10 cellular contexts compared by ENCODE assay signal in the genomic region with DNA sequence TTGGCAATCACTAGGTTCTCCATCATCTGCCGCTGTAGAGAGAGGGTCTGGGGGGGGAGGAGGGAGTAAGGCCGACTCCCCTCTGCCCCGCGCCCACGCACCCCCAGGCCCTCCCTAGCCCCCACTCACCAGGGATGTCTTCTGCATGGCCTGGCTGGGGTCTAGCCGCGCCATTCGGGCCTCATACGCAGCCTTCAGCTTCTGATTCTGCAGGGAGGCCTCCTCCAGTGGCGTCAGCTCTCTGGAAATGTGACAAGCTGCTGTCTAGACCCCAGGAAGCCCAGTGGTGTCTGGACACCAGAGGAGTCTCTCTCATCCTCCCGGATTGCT. TPM values are rescaled to one million over a fixed set of nuclear protein-coding genes. Genes with fewer than 3 reads are reported as not detected.
DNase-seq lines count a peak whose midpoint lies in the region; ATAC-seq and TF ChIP-seq lines count a peak whose summit lies in the region.
"Had no signal": no experiment of that assay in that cellular context is flagged by ENCODE, and none has a peak within 500 bp of the region (broad histone marks: within the 10 kb centered on the region; RNA-seq: fewer than 3 reads in every experiment).

No MANE protein-coding gene starts in this region.

- peak overlapping the region; percentile 90 for H3K4me2 ChIP-seq in hepatocyte

- H3K4me3 ChIP-seq in cardiac muscle cell (peak overlapping the region; percentile 34), left ventricle myocardium inferior (no peak overlapping the region), hepatocyte (peak overlapping the region; percentile 23), upper lobe of left lung (peak overlapping the region in 3 of 4 donors; percentile 32 to 49 (median 37))

- intact Hi-C loops in left ventricle myocardium inferior (cut with micrococcal nuclease), result no loop called here

- H3K27ac ChIP-seq in cardiac muscle cell (no peak overlapping the region), left ventricle myocardium inferior (replicated peaks) (no peak overlapping the region), hepatocyte (no peak overlapping the region), upper lobe of left lung (no peak overlapping the region)

- peaks cover 7% of the 10 kb centered on the region for H3K4me1 Mint-ChIP-seq in WTC11

- H3K9me3 ChIP-seq in cardiac muscle cell (ENCODE audit: low read depth), result no peaks in the 10 kb centered on the region
- no peaks in the 10 kb centered on the region for H3K9me3 ChIP-seq in left ventricle myocardium inferior (replicated peaks)
- H3K9me3 ChIP-seq in hepatocyte (ENCODE audit: low read depth), result no peaks in the 10 kb centered on the region
- H3K9me3 ChIP-seq in upper lobe of left lung, result no peaks in the 10 kb centered on the region
- H3K9me3 ChIP-seq: heart right ventricle had no signal

- ATAC-seq in WTC11, result no peak
- no peak for ATAC-seq in upper lobe of left lung (ENCODE audit: low FRiP score in 2 of 2)
- ATAC-seq in HG03025 (IDR thresholded peaks at IDR 0.05; ENCODE audit: low FRiP score, unreplicated experiment), result no peak
- no peak for ATAC-seq in GM21723 (IDR thresholded peaks at IDR 0.05; ENCODE audit: unreplicated experiment)

- H3K4me1 ChIP-seq in cardiac muscle cell (ENCODE audit: low read depth) (peaks cover 4% of the 10 kb centered on the region), left ventricle myocardium inferior (peaks cover 16% of the 10 kb centered on the region), hepatocyte (ENCODE audit: insufficient read depth) (peaks cover 4% of the 10 kb centered on the region), upper lobe of left lung (peaks cover 9 to 16% (median 12%) of the 10 kb centered on the region in 4 donors)

- DNase-seq in cardiac muscle cell (ENCODE audit: low read depth in 1 of 2, low spot score in 1 of 2) (peak in 1 of 2 donors; percentile 37), left ventricle myocardium inferior (no peak), WTC11 (ENCODE audit: low spot score) (no peak), hepatocyte (ENCODE audit: low spot score) (peak; percentile 17), upper lobe of left lung (peak in 1 of 2 donors; percentile 66), COR-L47 (lab: John Stamatoyannopoulos, UW) (no peak)
- DNase-seq: heart right ventricle, T-helper 9 cell had no signal

- H3K4me3 Mint-ChIP-seq in WTC11, result peak overlapping the region; percentile 73

- TF ChIP-seq CTCF in cardiac muscle cell (IDR thresholded peaks at IDR 0.05; ENCODE audit: low read depth, low read length) (no peak), left ventricle myocardium inferior (IDR thresholded peaks at IDR 0.05; ENCODE audit: borderline replicate concordance) (no peak), WTC11 (IDR thresholded peaks at IDR 0.05) (no peak), hepatocyte (IDR thresholded peaks at IDR 0.05; ENCODE audit: poor library complexity) (no peak), upper lobe of left lung (IDR thresholded peaks at IDR 0.05) (no peak)

- TF ChIP-seq POLR2A in upper lobe of left lung (IDR thresholded peaks at IDR 0.05), result no peak

- no peaks in the 10 kb centered on the region for H4K20me1 ChIP-seq in hepatocyte (ENCODE audit: insufficient read depth, poor library complexity, severe bottlenecking)

- CTCF ChIA-PET in WTC11 (lab: Charles Lee), result interaction anchor here (1.3 to 6.2 kb wide), 2 partner anchors 8 to 12 kb away, joined by 3 to 36 read pairs; a partner anchor contains a TSS

- no peak overlapping the region for H2AFZ ChIP-seq in hepatocyte

- H3K27ac Mint-ChIP-seq in WTC11, result no peak overlapping the region

- H3K79me2 ChIP-seq in hepatocyte, result no peaks in the 10 kb centered on the region

- H3K27me3 ChIP-seq in cardiac muscle cell (no peaks in the 10 kb centered on the region), left ventricle myocardium inferior (ENCODE audit: low read depth) (peaks cover 17% of the 10 kb centered on the region), hepatocyte (no peaks in the 10 kb centered on the region), upper lobe of left lung (peaks cover 0 to 7% (median 1%) of the 10 kb centered on the region in 4 donors)

- no peaks in the 10 kb centered on the region for H3K9me3 Mint-ChIP-seq in WTC11

- no peaks in the 10 kb centered on the region for H3K36me3 ChIP-seq in cardiac muscle cell
- no peaks in the 10 kb centered on the region for H3K36me3 ChIP-seq in left ventricle myocardium inferior
- H3K36me3 ChIP-seq in hepatocyte (replicated peaks; ENCODE audit: insufficient read depth, low read depth), result no peaks in the 10 kb centered on the region
- H3K36me3 ChIP-seq in upper lobe of left lung, result peaks cover 0 to 8% (median 0%) of the 10 kb centered on the region in 4 donors

- WGBS in hepatocyte (ENCODE audit: low lambda C conversion rate, missing lambda C conversion rate), result 35% methylated on average over 9 of the region's 11 CpGs
- 23 to 32% methylated on average over 7 to 11 of the region's 11 CpGs for WGBS in upper lobe of left lung, 2 donors

- no peaks in the 10 kb centered on the region for H3K9me2 ChIP-seq in hepatocyte (replicated peaks; ENCODE audit: insufficient read depth)

- H3K27me3 Mint-ChIP-seq in WTC11 (ENCODE audit: low read depth), result peaks cover 28% of the 10 kb centered on the region

- no peak for TF ChIP-seq EP300 in upper lobe of left lung (IDR thresholded peaks at IDR 0.05)

- H3K36me3 Mint-ChIP-seq in WTC11, result peaks cover 20% of the 10 kb centered on the region

- POLR2A ChIA-PET in WTC11 (lab: Charles Lee), result interaction anchor here (0.7 to 3.5 kb wide), 2 partner anchors 11 to 29 kb away, joined by 3 to 18 read pairs; a partner anchor contains a TSS

TF ChIP-seq in WTC11, 78 proteins besides CTCF, POLR2A, EP300 and RAD21 (continues in another document):
- TF ChIP-seq, protein P1, sequence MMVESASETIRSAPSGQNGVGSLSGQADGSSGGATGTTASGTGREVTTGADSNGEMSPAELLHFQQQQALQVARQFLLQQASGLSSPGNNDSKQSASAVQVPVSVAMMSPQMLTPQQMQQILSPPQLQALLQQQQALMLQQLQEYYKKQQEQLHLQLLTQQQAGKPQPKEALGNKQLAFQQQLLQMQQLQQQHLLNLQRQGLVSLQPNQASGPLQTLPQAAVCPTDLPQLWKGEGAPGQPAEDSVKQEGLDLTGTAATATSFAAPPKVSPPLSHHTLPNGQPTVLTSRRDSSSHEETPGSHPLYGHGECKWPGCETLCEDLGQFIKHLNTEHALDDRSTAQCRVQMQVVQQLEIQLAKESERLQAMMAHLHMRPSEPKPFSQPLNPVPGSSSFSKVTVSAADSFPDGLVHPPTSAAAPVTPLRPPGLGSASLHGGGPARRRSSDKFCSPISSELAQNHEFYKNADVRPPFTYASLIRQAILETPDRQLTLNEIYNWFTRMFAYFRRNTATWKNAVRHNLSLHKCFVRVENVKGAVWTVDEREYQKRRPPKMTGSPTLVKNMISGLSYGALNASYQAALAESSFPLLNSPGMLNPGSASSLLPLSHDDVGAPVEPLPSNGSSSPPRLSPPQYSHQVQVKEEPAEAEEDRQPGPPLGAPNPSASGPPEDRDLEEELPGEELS (CRISPR knock-in tag; IDR thresholded peaks at IDR 0.05), result no peak
- TF ChIP-seq NR2C2 (CRISPR knock-in tag; IDR thresholded peaks at IDR 0.05), result no peak
- no peak for TF ChIP-seq ETV6 (CRISPR knock-in tag; IDR thresholded peaks at IDR 0.05)

RNA-seq across cellular contexts. Expression of a gene that starts 8.3 kb away (rescaled TPM):
- total RNA-seq in cardiac muscle cell (21.3 and 30.0 TPM in 2 replicates), left ventricle myocardium inferior (12.6 TPM), WTC11 (2021) (3.8 to 5.6 TPM (median 4.2 TPM) in 3 replicates), hepatocyte (8.0 and 13.8 TPM in 2 replicates), upper lobe of left lung (10 to 100 TPM in 5 of 6 donors, 1 to 10 TPM in 1; 7.4 to 45.1 (median 20.2) TPM)
- polyA plus RNA-seq in cardiac muscle cell (15.4 and 22.3 TPM in 2 replicates), hepatocyte (25.5 and 30.2 TPM in 2 replicates)

RNA-seq across cellular contexts. Expression of a gene that starts 8.9 kb away (rescaled TPM):
- total RNA-seq in cardiac muscle cell, result 30.4 and 43.2 TPM in 2 replicates
- 16.2 and 22.5 TPM in 2 replicates for polyA plus RNA-seq in cardiac muscle cell
- 12.9 TPM for total RNA-seq in left ventricle myocardium inferior
- 13.9 to 17.2 TPM (median 16.6 TPM) in 3 replicates for total RNA-seq in WTC11 (2021)
- total RNA-seq in hepatocyte, result 8.4 and 23.2 TPM in 2 replicates
- polyA plus RNA-seq in hepatocyte, result 15.0 and 18.3 TPM in 2 replicates
- 100 to 1,000 TPM in 1 of 6 donors, 10 to 100 TPM in 5; 28.6 to 172 (median 39.0) TPM for total RNA-seq in upper lobe of left lung

RNA-seq across cellular contexts. Expression of a gene that starts 10.9 kb away (rescaled TPM):
- total RNA-seq in cardiac muscle cell (15.5 and 25.2 TPM in 2 replicates), left ventricle myocardium inferior (2.1 TPM), WTC11 (2021) (12.1 to 15.7 TPM (median 14.1 TPM) in 3 replicates), hepatocyte (20.2 and 32.9 TPM in 2 replicates), upper lobe of left lung (10 to 100 TPM; 11.5 to 49.3 (median 26.5) TPM)
- polyA plus RNA-seq in cardiac muscle cell (12.3 and 17.1 TPM in 2 replicates), hepatocyte (23.6 and 25.0 TPM in 2 replicates)

RNA-seq across cellular contexts. Expression of a gene that starts 26.0 kb away (rescaled TPM):
- total RNA-seq in cardiac muscle cell (58.8 and 76.3 TPM in 2 replicates), left ventricle myocardium inferior (26.7 TPM), WTC11 (2021) (79.8 to 102 TPM (median 81.6 TPM) in 3 replicates), hepatocyte (60.1 and 70.4 TPM in 2 replicates), upper lobe of left lung (100 to 1,000 TPM in 2 of 6 donors, 10 to 100 TPM in 4; 38.4 to 197 (median 85.3) TPM)
- polyA plus RNA-seq in cardiac muscle cell (142 and 159 TPM in 2 replicates), hepatocyte (155 and 187 TPM in 2 replicates)

RNA-seq across cellular contexts. Expression of a gene that starts 54.8 kb away (rescaled TPM):
- total RNA-seq in cardiac muscle cell, result 8.3 and 12.6 TPM in 2 replicates
- 13.2 and 13.5 TPM in 2 replicates for polyA plus RNA-seq in cardiac muscle cell
- total RNA-seq in left ventricle myocardium inferior, result 3.6 TPM
- total RNA-seq in WTC11 (2021), result 12.0 to 12.8 TPM (median 12.2 TPM) in 3 replicates
- total RNA-seq in hepatocyte, result 3.6 and 4.4 TPM in 2 replicates
- polyA plus RNA-seq in hepatocyte, result 16.8 and 17.9 TPM in 2 replicates
- total RNA-seq in upper lobe of left lung, result 10 to 100 TPM in 3 of 6 donors, 1 to 10 TPM in 3; 5.8 to 22.0 (median 8.8) TPM
